1 cellular context compared by ENCODE assay signal in genomic region chr3:195177432-195178123, GRCh38.
TF ChIP-seq lines count a peak whose summit lies in the region.

No MANE protein-coding gene starts in this region.

TF ChIP-seq in K562, 482 proteins besides CTCF, POLR2A, EP300 and RAD21 (continued from another document and continues in another):
- TF ChIP-seq ARID4B (CRISPR knock-in tag; IDR thresholded peaks at IDR 0.05): no peak
- TF ChIP-seq CBFA2T2 (conservative IDR thresholded peaks at IDR 0.05): no peak
- no peak; the same call in 1 of the 2 replicates for TF ChIP-seq FOXA1 (IDR thresholded peaks at IDR 0.05; ENCODE audit: borderline replicate concordance)
- TF ChIP-seq TEAD1 (CRISPR knock-in tag; IDR thresholded peaks at IDR 0.05): no peak
- no peak for TF ChIP-seq GATAD2B (IDR thresholded peaks at IDR 0.05; ENCODE audit: borderline replicate concordance)
- TF ChIP-seq HCFC1 (IDR thresholded peaks at IDR 0.05; ENCODE audit: low read depth, low read length): no peak
- TF ChIP-seq SMARCB1 (IDR thresholded peaks at IDR 0.05; ENCODE audit: insufficient read length, low read depth): no peak
- peak; percentile 77 for TF ChIP-seq PKNOX1 (IDR thresholded peaks at IDR 0.05)
- TF ChIP-seq CCNT2 (IDR thresholded peaks at IDR 0.05; ENCODE audit: borderline replicate concordance, extremely low read depth, insufficient read length, low read depth, low read length): no peak
- TF ChIP-seq SNIP1 (IDR thresholded peaks at IDR 0.05; ENCODE audit: low read depth): no peak
- TF ChIP-seq ARID1B (IDR thresholded peaks at IDR 0.05): no peak
- TF ChIP-seq ELK1 (CRISPR knock-in tag; IDR thresholded peaks at IDR 0.05): no peak
- no peak for TF ChIP-seq HMG20A (CRISPR knock-in tag; conservative IDR thresholded peaks at IDR 0.05)
- TF ChIP-seq ARHGAP35 (IDR thresholded peaks at IDR 0.05; ENCODE audit: partially characterized antibody): no peak
- no peak for TF ChIP-seq THRAP3 (IDR thresholded peaks at IDR 0.05; ENCODE audit: borderline replicate concordance)
- TF ChIP-seq NCOA2 (IDR thresholded peaks at IDR 0.05; ENCODE audit: partially characterized antibody in 2 of 2): no peak
- TF ChIP-seq RBM25 (IDR thresholded peaks at IDR 0.05; ENCODE audit: low read depth, low read length, severe bottlenecking): peak; percentile 16
- no peak for TF ChIP-seq PRDM10 (IDR thresholded peaks at IDR 0.05; ENCODE audit: partially characterized antibody)
- TF ChIP-seq MXI1 (IDR thresholded peaks at IDR 0.05; ENCODE audit: low read depth, low read length): no peak
- TF ChIP-seq TFE3 (CRISPR knock-in tag; IDR thresholded peaks at IDR 0.05): no peak
- TF ChIP-seq HES1 (IDR thresholded peaks at IDR 0.05; ENCODE audit: low read depth): no peak
- no peak for TF ChIP-seq USF2 (CRISPR knock-in tag; IDR thresholded peaks at IDR 0.05)
- TF ChIP-seq PBX2 (CRISPR knock-in tag; IDR thresholded peaks at IDR 0.05; ENCODE audit: low read depth): no peak
- TF ChIP-seq PBX2 (tag; conservative IDR thresholded peaks at IDR 0.05; ENCODE audit: low read depth): no peak; the same call in 1 of the 2 replicates
- no peak for TF ChIP-seq REST (CRISPR knock-in tag; IDR thresholded peaks at IDR 0.05; ENCODE audit: low read depth)
- no peak for TF ChIP-seq TARDBP (IDR thresholded peaks at IDR 0.05)
- no peak for TF ChIP-seq RFX7 (CRISPR knock-in tag; IDR thresholded peaks at IDR 0.05)
- no peak for TF ChIP-seq TFAP4 (CRISPR knock-in tag; IDR thresholded peaks at IDR 0.05; ENCODE audit: borderline replicate concordance)
- no peak for TF ChIP-seq ZNF354B (CRISPR knock-in tag; IDR thresholded peaks at IDR 0.05)
- no peak for TF ChIP-seq EP400 (IDR thresholded peaks at IDR 0.05)
- TF ChIP-seq YBX1 (IDR thresholded peaks at IDR 0.05): no peak
- no peak for TF ChIP-seq GMEB1 (CRISPR knock-in tag; IDR thresholded peaks at IDR 0.05)
- TF ChIP-seq GTF2A2 (tag; IDR thresholded peaks at IDR 0.05): no peak
- TF ChIP-seq NCOA6 (IDR thresholded peaks at IDR 0.05): no peak
